8 cellular contexts compared by ENCODE assay signal in genomic region chr1:12167493-12168429, GRCh38. TPM values are rescaled to one million over a fixed set of nuclear protein-coding genes. Genes with fewer than 3 reads are reported as not detected.
DNase-seq lines count a peak whose midpoint lies in the region; ATAC-seq, FAIRE-seq and TF ChIP-seq lines count a peak whose summit lies in the region.

No MANE protein-coding gene starts in this region.

- 0 out of 2 replicates have a peak, but pooled peaks cover 5% of the 10 kb centered on the region for H3K9me1 ChIP-seq in IMR-90 (ENCODE audit: insufficient read depth, low read length)

- no peaks in the 10 kb centered on the region for H3K27me3 ChIP-seq in IMR-90 (ENCODE audit: control insufficient read depth, insufficient read depth, low read length)
- no peaks in the 10 kb centered on the region for H3K27me3 ChIP-seq in brain microvascular endothelial cell (replicated peaks)

- intact Hi-C loops in IMR-90 (cut with micrococcal nuclease) = no loop called here

- H3K27me3 Mint-ChIP-seq in naive B cell = no peaks in the 10 kb centered on the region

- TF ChIP-seq POLR2A in IMR-90 (IDR thresholded peaks at IDR 0.05; ENCODE audit: low read depth, low read length) = no peak

- H3K9me3 ChIP-seq in IMR-90 (ENCODE audit: control insufficient read depth, insufficient read depth, low read length) = no peaks in the 10 kb centered on the region

- in situ Hi-C loops in IMR-90 (cut with MboI; ENCODE audit: low sequenced_read_pairs) (no loop called here), brain microvascular endothelial cell (cut with HindIII; ENCODE audit: low pct_ligation_motif_present, low sequenced_read_pairs) (no loop called here)

- H3K4me3 ChIP-seq in IMR-90 (ENCODE audit: insufficient read depth, low read depth, low read length) (peak overlapping the region; percentile 97), brain microvascular endothelial cell (ENCODE audit: low read depth, low read length) (peak overlapping the region; percentile 53)

- POLR2A ChIA-PET in IMR-90 (lab: Charles Lee; ENCODE audit: unreplicated experiment) = no interaction called here

- H2AK5ac ChIP-seq in IMR-90 (ENCODE audit: low read depth, low read length) = peak overlapping the region; percentile 66

- peak overlapping the region in 1 of 2 experiments; percentile 14; a peak in 1 of 4 replicates for H4K8ac ChIP-seq in IMR-90 (ENCODE audit: low read depth in 2 of 2, low read length in 2 of 2)

- H4K5ac ChIP-seq in IMR-90 (ENCODE audit: low read depth, low read length) = no peak overlapping the region

- H4K91ac ChIP-seq in IMR-90 (ENCODE audit: insufficient read depth, low read depth, low read length) = no peak overlapping the region; the same call in 1 of the 2 replicates

- no peak overlapping the region for H2BK5ac ChIP-seq in IMR-90 (ENCODE audit: low read depth, low read length, poor library complexity, severe bottlenecking)

- ATAC-seq in IMR-90 (ENCODE audit: low read depth) (no peak), naive B cell (ENCODE audit: low read depth in 2 of 2) (peak; percentile 18 to 34), GM21447 (IDR thresholded peaks at IDR 0.05; ENCODE audit: unreplicated experiment) (no peak)

- peak overlapping the region; percentile 77 for H3K4me2 ChIP-seq in IMR-90 (ENCODE audit: low read depth, low read length)

- FAIRE-seq in GM18507 (lab: Jason Lieb, UNC) (peak; percentile 71), RCC 7860 (lab: Jason Lieb, UNC) (no peak)

- no peak overlapping the region; the same call in 1 of the 2 replicates for H2BK120ac ChIP-seq in IMR-90 (ENCODE audit: low read depth, low read length)

- H3K36me3 ChIP-seq in IMR-90 (ENCODE audit: control insufficient read depth, insufficient read depth, low read length) (no peaks in the 10 kb centered on the region), brain microvascular endothelial cell (replicated peaks) (no peaks in the 10 kb centered on the region)

- no peak overlapping the region for H2BK20ac ChIP-seq in IMR-90 (ENCODE audit: low read depth, low read length)

- H2AFZ ChIP-seq in IMR-90 (replicated peaks; ENCODE audit: low read length, poor library complexity) = peak overlapping the region; percentile 93

- no peaks in the 10 kb centered on the region; the same call in 1 of the 2 replicates for H4K20me1 ChIP-seq in IMR-90 (ENCODE audit: insufficient read depth, low read length)

- BruUV-seq in IMR-90 (replicated peaks; lab: Mats Ljungman, UMichigan) = no TSS peak

- H3K18ac ChIP-seq in IMR-90 (ENCODE audit: low read depth, low read length) = no peak overlapping the region; the same call in 1 of the 2 replicates

- 17% methylated on average over 20 of the region's 33 CpGs; no CpG with 5 or more reads in 1 of the 2 experiments for WGBS in IMR-90 (ENCODE audit: extremely low coverage in 2 of 2, insufficient read length in 1 of 2), 2 experiments

- H3K4me1 Mint-ChIP-seq in naive B cell = peaks cover 56 to 65% (median 64%) of the 10 kb centered on the region in 3 donors

- no peak for TF ChIP-seq RAD21 in IMR-90 (IDR thresholded peaks at IDR 0.05; ENCODE audit: low read length)

- H3K27ac ChIP-seq in IMR-90 (ENCODE audit: insufficient read depth, low read length) (no peak overlapping the region), brain microvascular endothelial cell (no peak overlapping the region)

- 0 out of 3 replicates have a peak overlapping the region, but pooled peaks have one; percentile 10 for H2BK15ac ChIP-seq in IMR-90 (ENCODE audit: low read depth, low read length)

- no peaks in the 10 kb centered on the region for H3K9me3 Mint-ChIP-seq in naive B cell

- H3K79me1 ChIP-seq in IMR-90 (ENCODE audit: low read depth in 1 of 2, low read length in 2 of 2) = 0 out of 4 replicates have a peak, but pooled peaks cover 0 to 10% of the 10 kb centered on the region in 2 experiments

- DNase-seq in GM18507 (ENCODE audit: extremely low spot score, insufficient read length, low read depth) (no peak), IMR-90 (no peak), brain microvascular endothelial cell (no peak), naive B cell (no peak), GOT3 (lab: John Stamatoyannopoulos, UW) (no peak), RCC 7860 (ENCODE audit: low spot score) (no peak), medulla oblongata (ENCODE audit: extremely low spot score) (no peak)

- H3K27ac Mint-ChIP-seq in naive B cell = peak overlapping the region; percentile 66 to 97 (median 92)

- peak overlapping the region; percentile 50 for H3K4ac ChIP-seq in IMR-90 (ENCODE audit: low read depth, low read length)

- CTCF ChIA-PET in IMR-90 (lab: Yijun Ruan, JAX) = interaction anchor here (0.9 kb wide), 1 partner anchor 43 kb away, joined by 3 read pairs; no protein-coding TSS in a partner anchor

- H3K23ac ChIP-seq in IMR-90 (ENCODE audit: low read depth, low read length) = no peak overlapping the region

- peak overlapping the region; percentile 74 for H3K9ac ChIP-seq in IMR-90 (ENCODE audit: low read depth, low read length)

- TF ChIP-seq CTCF in IMR-90 (conservative IDR thresholded peaks at IDR 0.05; ENCODE audit: low read depth, low read length) (no peak), brain microvascular endothelial cell (IDR thresholded peaks at IDR 0.05; ENCODE audit: low read depth, low read length, missing control alignments) (no peak)

- H3K14ac ChIP-seq in IMR-90 (replicated peaks; ENCODE audit: low read depth, low read length) = 0 out of 2 replicates have a peak overlapping the region, but pooled peaks have one; percentile 5

- peaks cover 5% of the 10 kb centered on the region for H3K4me1 ChIP-seq in IMR-90 (ENCODE audit: control insufficient read depth, insufficient read depth, low read length)

- peak overlapping the region; percentile 89 to 98 (median 96) for H3K4me3 Mint-ChIP-seq in naive B cell

- H3K36me3 Mint-ChIP-seq in naive B cell = peaks cover 0 to 8% of the 10 kb centered on the region in 2 donors

- no peak overlapping the region for H3K56ac ChIP-seq in IMR-90 (ENCODE audit: extremely low read depth, insufficient read depth, low read length)

- dilution Hi-C loops in IMR-90 (cut with HindIII; ENCODE audit: low sequenced_read_pairs, unreplicated experiment) = no loop called here

- peak overlapping the region; percentile 91 for H2AK9ac ChIP-seq in IMR-90 (replicated peaks; ENCODE audit: low read depth, low read length, poor library complexity)

TF ChIP-seq in IMR-90, 13 proteins besides CTCF, POLR2A, EP300 and RAD21:
- no peak for TF ChIP-seq CHD1 (IDR thresholded peaks at IDR 0.05; ENCODE audit: low read depth, low read length)

RNA-seq across cellular contexts. Expression of gene TNFRSF1B, which starts 1.0 kb away (rescaled TPM):
- total RNA-seq in IMR-90 (2012; rRNA removed) = 4.3 and 5.0 TPM in 2 replicates
- polyA plus RNA-seq in IMR-90 (2012; rRNA removed) (8.6 and 8.9 TPM in 2 replicates), naive B cell (ENCODE audit: low read depth in 6 of 6) (10 to 100 TPM; 29.0 to 54.0 (median 42.7) TPM)
- polyA plus RNA-seq in IMR-90 (2012; cell fraction: cytosol; rRNA removed) = 6.3 and 11.9 TPM in 2 replicates
- 4.3 and 6.7 TPM in 2 replicates for polyA plus RNA-seq in IMR-90 (2012; cell fraction: nucleus; rRNA removed; ENCODE audit: low replicate concordance)

Comparison
In these comparisons a context has a peak if more than half of its experiments do, and no peak if none do; other contexts are left out.
1. ATAC-seq: peak in naive B cell (2 of 2); none in IMR-90 (single experiment) and GM21447 (single experiment).